In the genomic region with DNA sequence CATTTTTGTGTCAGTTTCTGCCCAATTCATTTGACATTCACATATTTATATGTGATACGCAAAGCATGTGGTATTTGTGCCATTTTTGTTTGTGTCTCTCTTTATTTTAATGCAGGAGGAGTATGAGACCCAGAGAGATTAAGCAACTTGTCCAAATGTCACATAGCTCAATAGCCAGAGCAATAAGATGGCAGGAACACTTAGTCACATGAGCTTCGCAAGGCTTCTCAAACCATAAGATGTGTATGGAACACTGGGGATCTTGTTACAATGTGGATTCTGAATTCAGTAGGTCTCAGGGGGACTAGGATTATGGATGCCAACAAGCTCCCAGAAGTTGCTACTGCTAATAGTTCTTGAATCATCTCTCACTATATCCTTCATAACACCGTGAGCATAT, we compare ENCODE assay signal across 9 cellular contexts. TPM values are rescaled to one million over a fixed set of nuclear protein-coding genes. Genes with fewer than 3 reads are reported as not detected.
"Had no signal": no experiment of that assay in that cellular context is flagged by ENCODE, and none has a peak within 500 bp of the region (broad histone marks: within the 10 kb centered on the region; RNA-seq: fewer than 3 reads in every experiment).

No MANE protein-coding gene starts in this region.

- FAIRE-seq: G401.6, GM12878, GM12891, GM12892, GM18507, GM19239 had no signal

- ATAC-seq: GM12878 had no signal

- DNase-seq: GDM1, GF-D8 had no signal

- H3K4me3 ChIP-seq: GM12878 had no signal

RNA-seq across cellular contexts. Expression of gene MRLN, which starts 19.2 kb away (rescaled TPM):
- total RNA-seq: G401, GM12878 had no signal
